Comparison of ENCODE assay signal across 8 cellular contexts in the genomic region with DNA sequence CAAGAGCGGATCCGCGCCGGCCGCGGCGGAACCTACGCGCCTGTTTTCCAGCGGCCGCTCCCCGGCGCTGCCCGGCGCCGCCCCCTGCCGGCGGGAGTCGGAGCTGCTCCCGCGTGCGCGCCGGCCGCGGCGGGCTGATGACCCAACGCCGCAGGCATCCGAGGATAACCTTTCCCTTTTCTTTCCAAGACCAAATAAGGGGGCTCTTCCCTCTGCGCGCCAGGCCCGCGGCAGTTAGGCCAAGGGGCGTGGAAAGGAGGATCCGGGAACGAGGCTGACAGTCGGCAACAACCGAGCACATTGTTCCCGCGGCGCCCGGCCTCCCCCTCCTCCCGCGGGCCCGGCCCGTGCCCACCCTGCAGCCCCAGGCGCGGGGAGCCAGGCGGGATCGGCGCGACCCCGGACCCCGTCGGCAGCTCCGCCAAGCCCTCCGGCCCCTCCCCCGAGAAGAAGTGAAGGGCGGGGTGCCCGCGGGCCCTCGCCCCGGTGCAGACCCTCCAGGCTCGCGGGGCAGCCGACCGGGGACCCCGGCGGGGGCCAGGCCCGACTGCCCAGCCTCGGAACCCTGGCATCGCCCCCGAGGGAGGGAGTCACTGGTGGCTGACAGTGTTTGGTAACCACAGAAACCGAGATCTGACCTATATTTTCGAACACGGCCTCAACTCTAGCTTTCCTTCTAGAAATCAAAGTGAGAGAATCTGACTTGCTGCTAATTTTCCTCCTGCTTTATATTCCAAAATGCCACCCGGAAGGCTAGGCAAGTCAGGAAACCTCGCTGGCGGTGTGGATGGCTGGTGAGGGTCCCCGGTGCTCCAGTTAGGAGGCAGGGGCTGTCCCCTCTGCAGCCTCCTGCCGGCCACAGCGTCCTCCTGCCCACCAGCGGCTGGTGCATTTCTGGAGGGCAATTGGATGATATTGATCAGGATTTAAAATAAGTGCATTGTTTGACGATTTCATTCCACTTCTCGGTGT. TPM values are rescaled to one million over a fixed set of nuclear protein-coding genes. Genes with fewer than 3 reads are reported as not detected.
DNase-seq lines count a peak whose midpoint lies in the region; TF ChIP-seq lines count a peak whose summit lies in the region.

No MANE protein-coding gene starts in this region.

- H3K23ac ChIP-seq in H9 (ENCODE audit: insufficient read length, low read depth, low read length) = no peak overlapping the region

- H2BK20ac ChIP-seq in H9 (ENCODE audit: low read depth, low read length, poor library complexity, severe bottlenecking) = no peak overlapping the region

- H2AFZ ChIP-seq in H9 (ENCODE audit: low read length) = no peak overlapping the region

- H3K36me3 ChIP-seq in GM06990 (ENCODE audit: control insufficient read depth, insufficient read depth, low read length) (no peaks in the 10 kb centered on the region), colonic mucosa (no peaks in the 10 kb centered on the region)

- H2AK5ac ChIP-seq in H9 (ENCODE audit: insufficient read length, low read length) = no peak overlapping the region

- peaks cover 4% of the 10 kb centered on the region for H3K23me2 ChIP-seq in H9 (ENCODE audit: insufficient read length, low read depth, low read length, poor library complexity, severe bottlenecking)

- peaks cover 8 to 10% of the 10 kb centered on the region in 2 experiments for H3K4me1 Mint-ChIP-seq in H9

- no peak overlapping the region for H4K8ac ChIP-seq in H9 (replicated peaks; ENCODE audit: insufficient read length, low read depth, low read length)

- no peak overlapping the region for H2BK15ac ChIP-seq in H9 (ENCODE audit: low read depth, low read length)

- peak overlapping the region; percentile 60 for H3K4me2 ChIP-seq in H9 (ENCODE audit: insufficient read depth, insufficient read length, low read length)

- no peak overlapping the region for H4K5ac ChIP-seq in H9 (ENCODE audit: insufficient read length, low read depth, low read length)

- H2BK120ac ChIP-seq in H9 (ENCODE audit: low read depth, low read length, poor library complexity, severe bottlenecking) = no peak overlapping the region

- no peaks in the 10 kb centered on the region for H3K79me1 ChIP-seq in H9 (ENCODE audit: insufficient read depth, low read depth, low read length, poor library complexity, severe bottlenecking)

- no peak for TF ChIP-seq POLR2A in NB4 (IDR thresholded peaks at IDR 0.05; ENCODE audit: extremely low read depth, insufficient read length)

- DNase-seq in GM06990 (ENCODE audit: extremely low read depth, insufficient read length) (peak; percentile 64), H9 (peak; percentile 85), NB4 (ENCODE audit: low read depth) (peak; percentile 71), colonic mucosa (peak; percentile 47), kidney glomerular epithelial cell (lab: John Stamatoyannopoulos, UW) (peak; percentile 86), NCI-H1436 (lab: John Stamatoyannopoulos, UW) (no peak)
- DNase-seq in activated CD4-positive, alpha-beta T cell treated with anti-CD3 and anti-CD28 coated beads for 1 hour = peak; percentile 15
- peak; percentile 14 to 31 for DNase-seq in stimulated activated CD4-positive, alpha-beta T cell treated with anti-CD3 and anti-CD28 coated beads, Interleukin-12 subunit alpha, Interleukin-12 subunit beta, amount 100 ng/mL, for 24 hours (ENCODE audit: low read depth in 2 of 2)

- H3K27me3 ChIP-seq in GM06990 (replicated peaks; ENCODE audit: control insufficient read depth, insufficient read depth, low read length) (no peaks in the 10 kb centered on the region; the same call in 1 of the 2 replicates), H9 (ENCODE audit: insufficient read depth, low read length) (no peaks in the 10 kb centered on the region), colonic mucosa (peaks cover 14% of the 10 kb centered on the region)

- H3K14ac ChIP-seq in H9 (ENCODE audit: insufficient read depth, low read length) = peak overlapping the region; percentile 79

- no peak overlapping the region for H4K91ac ChIP-seq in H9 (ENCODE audit: insufficient read length, low read depth, low read length)

- H3K27ac ChIP-seq in H9 (ENCODE audit: insufficient read length, low read depth, low read length) (no peak overlapping the region), colonic mucosa (peak overlapping the region; percentile 47)

- H3K27me3 Mint-ChIP-seq in H9 (ENCODE audit: low read depth) = peaks cover 51% of the 10 kb centered on the region

- H3K9ac ChIP-seq in H9 (ENCODE audit: extremely low read depth, insufficient read length, low read length) = peak overlapping the region; percentile 46
- H3K9ac ChIP-seq in colonic mucosa (ENCODE audit: low read depth in 2 of 2, low read length in 2 of 2) = peak overlapping the region; percentile 55 to 72

- peak overlapping the region; percentile 75 to 87 for H3K4me3 Mint-ChIP-seq in H9

- WGBS in H9 (ENCODE audit: extremely low coverage, insufficient read length, low lambda C conversion rate) = no CpG with 5 or more reads among the region's 86 CpGs

- H3K9me3 ChIP-seq in H9 (ENCODE audit: control insufficient read depth, low read depth, low read length) (no peaks in the 10 kb centered on the region), colonic mucosa (no peaks in the 10 kb centered on the region)

- H3K36me3 Mint-ChIP-seq in H9 (ENCODE audit: insufficient read depth in 1 of 3, low read depth in 3 of 3) = no peaks in the 10 kb centered on the region; a peak in 1 of 7 replicates

- no peaks in the 10 kb centered on the region; a peak in 2 of 5 replicates for H3K9me3 Mint-ChIP-seq in H9

- peak; percentile 35 for TF ChIP-seq CTCF in GM06990 (IDR thresholded peaks at IDR 0.05; ENCODE audit: insufficient read depth, low read length, poor library complexity, severe bottlenecking)
- peak; percentile 75 for TF ChIP-seq CTCF in H9 (conservative IDR thresholded peaks at IDR 0.05)
- TF ChIP-seq CTCF in NB4 (IDR thresholded peaks at IDR 0.05; ENCODE audit: low read depth, low read length) = peak; percentile 57
- TF ChIP-seq CTCF in colonic mucosa (IDR thresholded peaks at IDR 0.05) = peak; percentile 42

- H3K27ac Mint-ChIP-seq in H9 = peak overlapping the region in 1 of 3 experiments; percentile 96; a peak in 2 of 7 replicates

- no peak overlapping the region; the same call in 1 of the 2 replicates for H3K4ac ChIP-seq in H9 (ENCODE audit: low read depth, low read length)

- intact Hi-C loops in colonic mucosa (cut with DNase I) = no loop called here

- peak overlapping the region; percentile 56 for H3K18ac ChIP-seq in H9 (ENCODE audit: insufficient read length, low read depth, low read length)

- H3K56ac ChIP-seq in H9 (ENCODE audit: insufficient read length, low read depth, low read length) = no peak overlapping the region

- H3K4me3 ChIP-seq in GM06990 (replicated peaks; ENCODE audit: low read depth, low read length) = peak overlapping the region; percentile 66
- H3K4me3 ChIP-seq in NB4 (ENCODE audit: low read depth, low read length) = peak overlapping the region; percentile 48
- peak overlapping the region; percentile 38 for H3K4me3 ChIP-seq in colonic mucosa

- no peak overlapping the region for H2BK12ac ChIP-seq in H9 (ENCODE audit: insufficient read length, low read depth, low read length)

- H3T11ph ChIP-seq in H9 (ENCODE audit: low read length) = no peak overlapping the region

- H3K79me2 ChIP-seq in H9 (ENCODE audit: insufficient read depth, low read length) = no peaks in the 10 kb centered on the region

- H4K20me1 ChIP-seq in H9 (ENCODE audit: control insufficient read depth, insufficient read depth, insufficient read length) = no peaks in the 10 kb centered on the region

- H2BK5ac ChIP-seq in H9 (ENCODE audit: insufficient read length, low read length) = no peak overlapping the region

- H3K4me1 ChIP-seq in H9 (ENCODE audit: insufficient read depth, low read length) (no peaks in the 10 kb centered on the region), colonic mucosa (no peaks in the 10 kb centered on the region)

RNA-seq across cellular contexts. Expression of a gene that starts 45.6 kb away (rescaled TPM):
- 1.8 and 1.9 TPM in 2 replicates for total RNA-seq in H9 (2021)
- total RNA-seq in colonic mucosa = 100 to 1,000 TPM in 1 of 2 donors, 1 to 10 TPM in 1; 3.3 to 108 TPM

RNA-seq across cellular contexts. Expression of a gene that starts 51.7 kb away (rescaled TPM):
- total RNA-seq in H9 (2021) = not detected in 2 replicates
- total RNA-seq in colonic mucosa = not detected
